13 cellular contexts compared by ENCODE assay signal in genomic region chr4:25813705-25814104, GRCh38. TPM values are rescaled to one million over a fixed set of nuclear protein-coding genes. Genes with fewer than 3 reads are reported as not detected.
DNase-seq lines count a peak whose midpoint lies in the region; ATAC-seq and TF ChIP-seq lines count a peak whose summit lies in the region.
"Had no signal": no experiment of that assay in that cellular context is flagged by ENCODE, and none has a peak within 500 bp of the region (broad histone marks: within the 10 kb centered on the region; RNA-seq: fewer than 3 reads in every experiment).

No MANE protein-coding gene starts in this region.

- ATAC-seq in stimulated activated naive B cell treated with anti-CD40 and anti-IgM and Interleukin-4, amounts not matched to agents 10 μg/mL and 1 μg/mL and 100 μg/mL, for 72 hours (replicated peaks): no peak

- DNase-seq in AG20443 (ENCODE audit: low spot score): peak; percentile 77
- peak; percentile 46 for DNase-seq in NCI-H2196 (lab: John Stamatoyannopoulos, UW; ENCODE audit: unreplicated experiment)
- DNase-seq in endodermal cell: peak; percentile 62
- DNase-seq in mesothelial cell of epicardium (ENCODE audit: low spot score in 2 of 2, unreplicated experiment in 2 of 2): no peak
- no peak for DNase-seq in T-helper 9 cell
- no peak for DNase-seq in uterus
- no peak for DNase-seq in stimulated activated naive B cell treated with anti-CD40 and anti-IgM and Interleukin-4, amounts not matched to agents 10 μg/mL and 1 μg/mL and 100 μg/mL, for 72 hours
- no peak for DNase-seq in DMS153 (lab: John Stamatoyannopoulos, UW)
- DNase-seq: activated T-cell treated with anti-CD3 and anti-CD28 coated beads, Interleukin-2, amount 50 U/mL, for 48 hours; Calu3; foreskin melanocyte; NCI-H1436 had no signal

- H3K27ac ChIP-seq in endodermal cell (ENCODE audit: low read depth, low read length) (peak overlapping the region; percentile 74), uterus (no peak overlapping the region)
- H3K27ac ChIP-seq: parathyroid adenoma had no signal

- no peak overlapping the region for H3K9ac ChIP-seq in endodermal cell (ENCODE audit: extremely low read depth, low read length, poor library complexity, severe bottlenecking)
- H3K9ac ChIP-seq: parathyroid adenoma had no signal

- H3K9me3 Mint-ChIP-seq in endodermal cell (no peaks in the 10 kb centered on the region), mesothelial cell of epicardium (no peaks in the 10 kb centered on the region)
- no peaks in the 10 kb centered on the region for H3K9me3 Mint-ChIP-seq in stimulated activated naive B cell treated with anti-CD40 and anti-IgM and Interleukin-4, amounts not matched to agents 10 μg/mL and 1 μg/mL and 100 μg/mL, for 72 hours

- peaks cover 23% of the 10 kb centered on the region for H3K4me1 Mint-ChIP-seq in endodermal cell
- H3K4me1 Mint-ChIP-seq in mesothelial cell of epicardium: peaks cover 19% of the 10 kb centered on the region
- H3K4me1 Mint-ChIP-seq in stimulated activated naive B cell treated with anti-CD40 and anti-IgM and Interleukin-4, amounts not matched to agents 10 μg/mL and 1 μg/mL and 100 μg/mL, for 72 hours: peaks cover 6 to 10% of the 10 kb centered on the region in 2 donors

- no peak for TF ChIP-seq POLR2A in uterus (IDR thresholded peaks at IDR 0.05)

- no peak overlapping the region for H3K4me3 ChIP-seq in endodermal cell (ENCODE audit: low read length)
- H3K4me3 ChIP-seq in uterus: no peak overlapping the region

- H3K27me3 Mint-ChIP-seq in endodermal cell (ENCODE audit: insufficient read depth) (peaks cover 44% of the 10 kb centered on the region), mesothelial cell of epicardium (ENCODE audit: low read depth) (no peaks in the 10 kb centered on the region)
- no peaks in the 10 kb centered on the region for H3K27me3 Mint-ChIP-seq in stimulated activated naive B cell treated with anti-CD40 and anti-IgM and Interleukin-4, amounts not matched to agents 10 μg/mL and 1 μg/mL and 100 μg/mL, for 72 hours

- no peaks in the 10 kb centered on the region for H3K27me3 ChIP-seq in endodermal cell (ENCODE audit: control insufficient read depth, insufficient read depth, low read length, poor library complexity, severe bottlenecking)
- H3K27me3 ChIP-seq in uterus: no peaks in the 10 kb centered on the region

- H3K36me3 ChIP-seq in endodermal cell (ENCODE audit: control insufficient read depth, insufficient read depth, low read length) (no peaks in the 10 kb centered on the region), uterus (no peaks in the 10 kb centered on the region)

- H3K36me3 Mint-ChIP-seq in endodermal cell (ENCODE audit: low read depth) (peaks cover 3% of the 10 kb centered on the region), mesothelial cell of epicardium (no peaks in the 10 kb centered on the region)
- peaks cover 45 to 70% of the 10 kb centered on the region in 2 donors for H3K36me3 Mint-ChIP-seq in stimulated activated naive B cell treated with anti-CD40 and anti-IgM and Interleukin-4, amounts not matched to agents 10 μg/mL and 1 μg/mL and 100 μg/mL, for 72 hours

- H3K4me3 Mint-ChIP-seq in endodermal cell (no peak overlapping the region), mesothelial cell of epicardium (no peak overlapping the region)
- no peak overlapping the region for H3K4me3 Mint-ChIP-seq in stimulated activated naive B cell treated with anti-CD40 and anti-IgM and Interleukin-4, amounts not matched to agents 10 μg/mL and 1 μg/mL and 100 μg/mL, for 72 hours

- H3K4me1 ChIP-seq in endodermal cell (ENCODE audit: control insufficient read depth, insufficient read depth, low read length): no peaks in the 10 kb centered on the region
- no peaks in the 10 kb centered on the region for H3K4me1 ChIP-seq in uterus
- H3K4me1 ChIP-seq: parathyroid adenoma had no signal

- no peak for TF ChIP-seq CTCF in endodermal cell (conservative IDR thresholded peaks at IDR 0.05)
- no peak for TF ChIP-seq CTCF in mesothelial cell of epicardium (IDR thresholded peaks at IDR 0.05; ENCODE audit: unreplicated experiment)
- no peak for TF ChIP-seq CTCF in uterus (IDR thresholded peaks at IDR 0.05)

- WGBS in endodermal cell (ENCODE audit: insufficient coverage in 1 of 2, insufficient read length in 1 of 2), 2 experiments: 53 to 80% methylated on average over 3 to 5 of the region's 5 CpGs

- H3K9me3 ChIP-seq in endodermal cell (ENCODE audit: control insufficient read depth, low read length) (peaks cover 3% of the 10 kb centered on the region), uterus (no peaks in the 10 kb centered on the region)

- no peak overlapping the region for H3K27ac Mint-ChIP-seq in endodermal cell
- H3K27ac Mint-ChIP-seq in mesothelial cell of epicardium: peak overlapping the region; percentile 18
- H3K27ac Mint-ChIP-seq in stimulated activated naive B cell treated with anti-CD40 and anti-IgM and Interleukin-4, amounts not matched to agents 10 μg/mL and 1 μg/mL and 100 μg/mL, for 72 hours: no peak overlapping the region

- intact Hi-C loops in uterus (cut with DNase I; ENCODE audit: low total_unique reads): no loop called here

RNA-seq across cellular contexts. Expression of gene SEL1L3, which starts 49.1 kb away (rescaled TPM):
- total RNA-seq in endodermal cell (10 to 100 TPM; 14.9 to 24.5 TPM), mesothelial cell of epicardium (13.8 to 14.4 TPM (median 14.3 TPM) in 3 replicates), uterus (10 to 100 TPM in 3 of 4 donors, 1 to 10 TPM in 1; 4.1 to 46.1 (median 21.2) TPM)
- 17.4 TPM for polyA plus RNA-seq in endodermal cell (2013, experiment 1 of 2)
- polyA plus RNA-seq in endodermal cell (2013, experiment 2 of 2): 15.2 TPM

Comparison
In these comparisons a context has a peak if more than half of its experiments do, and no peak if none do; other contexts are left out.
1. DNase-seq: peak in AG20443 (single experiment), NCI-H2196 (single experiment) and endodermal cell (single experiment); none in mesothelial cell of epicardium (0 of 2), T-helper 9 cell (single experiment), uterus (0 of 2), stimulated activated naive B cell treated with anti-CD40 and anti-IgM and Interleukin-4, amounts not matched to agents 10 μg/mL and 1 μg/mL and 100 μg/mL, for 72 hours (single experiment) and DMS153 (single experiment).